Comparison of ENCODE assay signal across 26 cellular contexts in the genomic region with DNA sequence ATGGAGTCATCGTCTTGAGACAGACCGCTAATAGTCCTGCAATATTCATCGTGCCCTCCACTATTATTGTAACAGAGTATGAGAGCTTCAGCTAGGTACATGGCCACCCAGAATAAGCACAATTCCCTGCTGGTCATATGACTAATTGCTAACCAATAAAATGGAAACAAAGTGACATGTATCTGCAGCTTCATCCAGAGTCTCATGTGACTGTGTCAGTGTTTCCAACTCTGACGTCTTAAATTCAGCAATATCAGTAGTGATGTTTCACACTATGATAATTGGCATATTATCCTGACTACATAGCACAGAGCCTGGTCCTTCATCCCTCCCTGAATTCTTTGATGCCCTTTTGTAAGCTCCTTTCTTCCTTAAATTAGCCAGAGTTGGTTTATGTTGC.
"Had no signal": no experiment of that assay in that cellular context is flagged by ENCODE, and none has a peak within 500 bp of the region (broad histone marks: within the 10 kb centered on the region; RNA-seq: fewer than 3 reads in every experiment).

No MANE protein-coding gene starts in this region.

- H3K4me1 Mint-ChIP-seq: memory B cell, natural killer cell had no signal

- ATAC-seq: gastrocnemius medialis; left lobe of liver; natural killer cell; psoas muscle; right cardiac atrium; stimulated activated memory B cell treated with anti-CD40 and anti-IgM and Interleukin-4, amounts not matched to agents 10 μg/mL and 1 μg/mL and 100 μg/mL, for 72 hours; stimulated activated naive CD8-positive, alpha-beta T cell treated with anti-CD3 and anti-CD28 coated beads, Interleukin-15, Interleukin-2, amounts not matched to agents 100 U/mL and 50 U/mL, for 24 hours had no signal

- H3K4me1 ChIP-seq: gastrocnemius medialis, psoas muscle, sigmoid colon, testis, tibial artery, uterus had no signal

- DNase-seq: dorsolateral prefrontal cortex; effector CD4-positive, alpha-beta T cell; foreskin fibroblast; gastrocnemius medialis; head of caudate nucleus; kidney; natural killer cell; occipital lobe; ovary; posterior cingulate gyrus; psoas muscle; right cardiac atrium; sigmoid colon; stimulated activated CD4-positive, alpha-beta T cell treated with anti-CD3 and anti-CD28 coated beads, Interleukin-2, amount 100 ng/mL, for 24 hours; stimulated activated CD4-positive, alpha-beta T cell treated with anti-CD3 and anti-CD28 coated beads, Interleukin-4, amount 100 ng/mL, for 24 hours; stimulated activated naive CD8-positive, alpha-beta T cell treated with anti-CD3 and anti-CD28 coated beads, Interleukin-15, Interleukin-2, amounts not matched to agents 100 U/mL and 50 U/mL, for 24 hours; substantia nigra; testis; tibial artery; uterus had no signal

- H3K27ac Mint-ChIP-seq: memory B cell; natural killer cell; stimulated activated memory B cell treated with anti-CD40 and anti-IgM and Interleukin-4, amounts not matched to agents 10 μg/mL and 1 μg/mL and 100 μg/mL, for 72 hours; type B pancreatic cell had no signal

- H3K36me3 ChIP-seq: gastrocnemius medialis, ovary, sigmoid colon, tibial artery, uterus had no signal

- H3K4me3 ChIP-seq: dorsolateral prefrontal cortex, gastrocnemius medialis, hepatocyte, lung, ovary, psoas muscle, sigmoid colon, testis, tibial artery, uterus had no signal

- H3K27ac ChIP-seq: dorsolateral prefrontal cortex, gastrocnemius medialis, hepatocyte, ovary, psoas muscle, sigmoid colon, testis, tibial artery, uterus had no signal

- H3K27me3 ChIP-seq: gastrocnemius medialis, hepatocyte, ovary, sigmoid colon, testis, tibial artery, uterus had no signal

- H3K36me3 Mint-ChIP-seq: memory B cell; natural killer cell; stimulated activated memory B cell treated with anti-CD40 and anti-IgM and Interleukin-4, amounts not matched to agents 10 μg/mL and 1 μg/mL and 100 μg/mL, for 72 hours; type B pancreatic cell had no signal

- H3K9me3 Mint-ChIP-seq: memory B cell; natural killer cell; stimulated activated memory B cell treated with anti-CD40 and anti-IgM and Interleukin-4, amounts not matched to agents 10 μg/mL and 1 μg/mL and 100 μg/mL, for 72 hours; type B pancreatic cell had no signal

- H3K4me3 Mint-ChIP-seq: memory B cell; natural killer cell; stimulated activated memory B cell treated with anti-CD40 and anti-IgM and Interleukin-4, amounts not matched to agents 10 μg/mL and 1 μg/mL and 100 μg/mL, for 72 hours; type B pancreatic cell had no signal

- H3K9me3 ChIP-seq: gastrocnemius medialis, ovary, psoas muscle, sigmoid colon, testis, tibial artery, uterus had no signal
